In genomic region chr19:17244618-17245534, GRCh38 we compare ENCODE assay signal across 1 cellular context.
A peak's percentile ranks its signal among the peaks of the same experiment; 100 is the strongest.
TF ChIP-seq lines count a peak whose summit lies in the region.

No MANE protein-coding gene starts in this region.

TF ChIP-seq in HepG2, 621 proteins besides CTCF, POLR2A, EP300 and RAD21 (continued from another document):
- no peak for TF ChIP-seq ZNF710 (CRISPR knock-in tag; IDR thresholded peaks at IDR 0.05; ENCODE audit: borderline replicate concordance)
- peak; percentile 51; the same call in 1 of the 2 replicates for TF ChIP-seq ZNF121 (CRISPR knock-in tag; IDR thresholded peaks at IDR 0.05)
- TF ChIP-seq NCOR1 (IDR thresholded peaks at IDR 0.05; ENCODE audit: borderline replicate concordance, low read length), result 0 out of 2 replicates have a peak, but pooled peaks have one; percentile 60
